In genomic region chr2:143730155-143730949, GRCh38 we compare ENCODE assay signal across 8 cellular contexts.
A peak's percentile ranks its signal among the peaks of the same experiment; 100 is the strongest.
DNase-seq lines count a peak whose midpoint lies in the region; ATAC-seq and TF ChIP-seq lines count a peak whose summit lies in the region.

No MANE protein-coding gene starts in this region.

- POLR2A ChIA-PET in MCF 10A (lab: Yijun Ruan, JAX): interaction anchor here (0.6 to 0.7 kb wide), 4 partner anchors 30 to 759 kb away, joined by 3 read pairs; no protein-coding TSS in a partner anchor

- H3K27me3 ChIP-seq in breast epithelium: no peaks in the 10 kb centered on the region
- H3K27me3 ChIP-seq in SJSA1 (replicated peaks): no peaks in the 10 kb centered on the region
- no peaks in the 10 kb centered on the region for H3K27me3 ChIP-seq in trophoblast cell (ENCODE audit: insufficient read depth, low read length)

- H3K4ac ChIP-seq in trophoblast cell (ENCODE audit: low read depth, low read length): no peak overlapping the region

- no peak overlapping the region for H2AFZ ChIP-seq in trophoblast cell (ENCODE audit: insufficient read depth, low read length, poor library complexity)

- H3K18ac ChIP-seq in trophoblast cell (ENCODE audit: low read length): no peak overlapping the region

- H3K9ac ChIP-seq in trophoblast cell (ENCODE audit: low read length): no peak overlapping the region

- no peak overlapping the region for H4K8ac ChIP-seq in trophoblast cell (ENCODE audit: low read depth, low read length)

- H3K36me3 ChIP-seq in breast epithelium (no peaks in the 10 kb centered on the region), SJSA1 (no peaks in the 10 kb centered on the region), trophoblast cell (ENCODE audit: control insufficient read depth in 1 of 2, insufficient read depth in 2 of 2, low read length in 2 of 2) (no peaks in the 10 kb centered on the region)

- no peaks in the 10 kb centered on the region for H3K9me3 Mint-ChIP-seq in MCF 10A (ENCODE audit: unreplicated experiment)

- H3K27me3 Mint-ChIP-seq in MCF 10A (ENCODE audit: insufficient read depth, unreplicated experiment): no peaks in the 10 kb centered on the region

- ATAC-seq in HG02973 (IDR thresholded peaks at IDR 0.05; ENCODE audit: unreplicated experiment): peak; percentile 82

- no peak overlapping the region for H3K4me2 ChIP-seq in trophoblast cell (ENCODE audit: low read length)

- H3K4me1 Mint-ChIP-seq in MCF 10A (ENCODE audit: insufficient read depth, unreplicated experiment): peaks cover 31% of the 10 kb centered on the region

- H3K27ac Mint-ChIP-seq in MCF 10A (ENCODE audit: low read depth, unreplicated experiment): peak overlapping the region; percentile 95

- H3K27ac ChIP-seq in breast epithelium: no peak overlapping the region
- H3K27ac ChIP-seq in SJSA1: peak overlapping the region; percentile 76
- H3K27ac ChIP-seq in trophoblast cell (ENCODE audit: low read depth, low read length): no peak overlapping the region

- H2BK12ac ChIP-seq in trophoblast cell (ENCODE audit: low read length): no peak overlapping the region

- H2BK120ac ChIP-seq in trophoblast cell (ENCODE audit: insufficient read depth, low read length, poor library complexity): no peak overlapping the region

- H3K4me1 ChIP-seq in breast epithelium (no peaks in the 10 kb centered on the region), SJSA1 (replicated peaks) (peaks cover 9% of the 10 kb centered on the region), trophoblast cell (ENCODE audit: control insufficient read depth in 1 of 2, insufficient read depth in 2 of 2, low read length in 2 of 2) (no peaks in the 10 kb centered on the region)

- TF ChIP-seq POLR2A in breast epithelium (IDR thresholded peaks at IDR 0.05): no peak

- no peak overlapping the region for H4K12ac ChIP-seq in trophoblast cell (ENCODE audit: low read depth, low read length)

- no peak overlapping the region for H2BK5ac ChIP-seq in trophoblast cell (ENCODE audit: low read depth, low read length, poor library complexity)

- H3K14ac ChIP-seq in trophoblast cell (ENCODE audit: low read length): no peak overlapping the region

- no peaks in the 10 kb centered on the region for H3K79me1 ChIP-seq in trophoblast cell (ENCODE audit: low read length)

- TF ChIP-seq CTCF in MCF 10A (IDR thresholded peaks at IDR 0.05; ENCODE audit: unreplicated experiment) (no peak), breast epithelium (IDR thresholded peaks at IDR 0.05) (no peak)

- intact Hi-C loops in MCF 10A (cut with micrococcal nuclease) (no loop called here), breast epithelium (cut with DNase I; ENCODE audit: low total_unique reads) (no loop called here)

- WGBS in trophoblast cell (ENCODE audit: extremely low coverage, insufficient coverage, insufficient read length): no CpG with 5 or more reads among the region's 6 CpGs

- CTCF ChIA-PET in MCF 10A (lab: Yijun Ruan, JAX): interaction anchor here (0.7 kb wide), 2 partner anchors 343 to 1251 kb away, joined by 3 to 4 read pairs; no protein-coding TSS in a partner anchor

- no peak overlapping the region for H4K91ac ChIP-seq in trophoblast cell (ENCODE audit: low read depth, low read length)

- no peaks in the 10 kb centered on the region for H3K9me3 ChIP-seq in breast epithelium
- H3K9me3 ChIP-seq in SJSA1 (replicated peaks): no peaks in the 10 kb centered on the region
- H3K9me3 ChIP-seq in trophoblast cell (ENCODE audit: insufficient read depth, low read depth, low read length): no peaks in the 10 kb centered on the region

- H3K4me3 Mint-ChIP-seq in MCF 10A (ENCODE audit: unreplicated experiment): no peak overlapping the region

- BruUV-seq in MCF 10A (replicated peaks; lab: Mats Ljungman, UMichigan): no TSS peak

- H3K23ac ChIP-seq in trophoblast cell (ENCODE audit: low read length): no peak overlapping the region

- H3K79me2 ChIP-seq in trophoblast cell (ENCODE audit: control insufficient read depth, insufficient read depth, low read length, poor library complexity): no peaks in the 10 kb centered on the region

- no peaks in the 10 kb centered on the region for H3K36me3 Mint-ChIP-seq in MCF 10A (ENCODE audit: insufficient read depth, unreplicated experiment)

- H2AK5ac ChIP-seq in trophoblast cell (ENCODE audit: low read length): no peak overlapping the region

- H3K4me3 ChIP-seq in breast epithelium (no peak overlapping the region), SJSA1 (no peak overlapping the region), trophoblast cell (ENCODE audit: low read depth, low read length) (no peak overlapping the region)

- peak; percentile 71 for DNase-seq in MCF 10A (ENCODE audit: unreplicated experiment)
- DNase-seq in breast epithelium (ENCODE audit: low spot score in 2 of 2): no peak
- peak in 1 of 2 experiments; percentile 46 for DNase-seq in SJSA1 (ENCODE audit: low read depth in 1 of 2, low spot score in 2 of 2)
- DNase-seq in trophoblast cell: peak; percentile 9 to 41
- no peak for DNase-seq in NCI-H524 treated with DMSO at 0.1 percent for 48 hours (lab: John Stamatoyannopoulos, UW)
- no peak for DNase-seq in epidermal melanocyte (ENCODE audit: insufficient read length, low spot score)
- DNase-seq in SKM-1 treated with dmso at 0.1 percent for 144 hours (lab: John Stamatoyannopoulos, UW; ENCODE audit: unreplicated experiment): no peak

Comparison
In these comparisons a context has a peak if more than half of its experiments do, and no peak if none do; other contexts are left out.
1. DNase-seq: peak in MCF 10A (single experiment) and trophoblast cell (2 of 2); none in breast epithelium (0 of 2), NCI-H524 treated with DMSO at 0.1 percent for 48 hours (single experiment), epidermal melanocyte (single experiment) and SKM-1 treated with dmso at 0.1 percent for 144 hours (single experiment).